23 cellular contexts compared by ENCODE assay signal in genomic region chr2:98665638-98666037, GRCh38. TPM values are rescaled to one million over a fixed set of nuclear protein-coding genes. Genes with fewer than 3 reads are reported as not detected.
DNase-seq lines count a peak whose midpoint lies in the region; ATAC-seq and TF ChIP-seq lines count a peak whose summit lies in the region.
"Had no signal": no experiment of that assay in that cellular context is flagged by ENCODE, and none has a peak within 500 bp of the region (broad histone marks: within the 10 kb centered on the region; RNA-seq: fewer than 3 reads in every experiment).

No MANE protein-coding gene starts in this region.

- no peak overlapping the region for H3K4me3 Mint-ChIP-seq in activated CD4-positive, alpha-beta T cell treated with anti-CD3 and anti-CD28 coated beads for 36 hours
- H3K4me3 Mint-ChIP-seq in CD4-positive, alpha-beta memory T cell: peak overlapping the region in 7 of 8 donors; percentile 34 to 62 (median 46)
- H3K4me3 Mint-ChIP-seq in activated CD8-positive, alpha-beta T cell treated with anti-CD3 and anti-CD28 coated beads, Interleukin-2, amount 10 ng/mL, durations not matched to agents 7 days and 5 days: no peak overlapping the region
- H3K4me3 Mint-ChIP-seq: IgD-negative memory B cell had no signal

- no peak for TF ChIP-seq CTCF in lower lobe of right lung (IDR thresholded peaks at IDR 0.05)

- H3K27ac Mint-ChIP-seq in activated CD4-positive, alpha-beta T cell treated with anti-CD3 and anti-CD28 coated beads for 36 hours: peak overlapping the region; percentile 99
- H3K27ac Mint-ChIP-seq in CD4-positive, alpha-beta memory T cell: peak overlapping the region; percentile 85 to 97 (median 91)
- peak overlapping the region; percentile 75 for H3K27ac Mint-ChIP-seq in activated CD8-positive, alpha-beta T cell treated with anti-CD3 and anti-CD28 coated beads, Interleukin-2, amount 10 ng/mL, durations not matched to agents 7 days and 5 days

- H3K36me3 ChIP-seq in CD4-positive, alpha-beta memory T cell (ENCODE audit: insufficient read depth, low read length): peaks cover 6% of the 10 kb centered on the region
- H3K36me3 ChIP-seq in lower lobe of right lung: peaks cover 8% of the 10 kb centered on the region
- H3K36me3 ChIP-seq: vagina had no signal

- H3K4me1 Mint-ChIP-seq in activated CD4-positive, alpha-beta T cell treated with anti-CD3 and anti-CD28 coated beads for 36 hours: peaks cover 66% of the 10 kb centered on the region
- H3K4me1 Mint-ChIP-seq in CD4-positive, alpha-beta memory T cell: peaks cover 48 to 87% (median 65%) of the 10 kb centered on the region in 4 donors
- H3K4me1 Mint-ChIP-seq in activated CD8-positive, alpha-beta T cell treated with anti-CD3 and anti-CD28 coated beads, Interleukin-2, amount 10 ng/mL, durations not matched to agents 7 days and 5 days (ENCODE audit: low read depth): peaks cover 58% of the 10 kb centered on the region

- H3K9me3 Mint-ChIP-seq in activated CD4-positive, alpha-beta T cell treated with anti-CD3 and anti-CD28 coated beads for 36 hours (ENCODE audit: low read depth): peaks cover 19% of the 10 kb centered on the region
- peaks cover 0 to 16% (median 9%) of the 10 kb centered on the region in 8 donors for H3K9me3 Mint-ChIP-seq in CD4-positive, alpha-beta memory T cell
- H3K9me3 Mint-ChIP-seq in activated CD8-positive, alpha-beta T cell treated with anti-CD3 and anti-CD28 coated beads, Interleukin-2, amount 10 ng/mL, durations not matched to agents 7 days and 5 days (ENCODE audit: insufficient read depth): peaks cover 20% of the 10 kb centered on the region

- H3K27me3 Mint-ChIP-seq in activated CD4-positive, alpha-beta T cell treated with anti-CD3 and anti-CD28 coated beads for 36 hours: no peaks in the 10 kb centered on the region
- no peaks in the 10 kb centered on the region for H3K27me3 Mint-ChIP-seq in CD4-positive, alpha-beta memory T cell
- H3K27me3 Mint-ChIP-seq in activated CD8-positive, alpha-beta T cell treated with anti-CD3 and anti-CD28 coated beads, Interleukin-2, amount 10 ng/mL, durations not matched to agents 7 days and 5 days (ENCODE audit: low read depth): no peaks in the 10 kb centered on the region
- H3K27me3 Mint-ChIP-seq: IgD-negative memory B cell had no signal

- intact Hi-C loops in activated CD4-positive, alpha-beta T cell treated with anti-CD3 and anti-CD28 coated beads for 36 hours (cut with DNase I, micrococcal nuclease): no loop called here
- intact Hi-C loops in CD4-positive, alpha-beta memory T cell (cut with micrococcal nuclease): loop anchor here (2.0 kb wide), 1 partner anchor 17 kb away; no protein-coding TSS in a partner anchor
- intact Hi-C loops in lower lobe of right lung (cut with DNase I): no loop called here

- no peaks in the 10 kb centered on the region for H3K27me3 ChIP-seq in CD4-positive, alpha-beta memory T cell (ENCODE audit: insufficient read depth, low read length)
- no peaks in the 10 kb centered on the region for H3K27me3 ChIP-seq in lower lobe of right lung (ENCODE audit: low read depth)
- H3K27me3 ChIP-seq: BLaER1, gastroesophageal sphincter, right atrium auricular region, vagina had no signal

- CTCF ChIA-PET in activated CD4-positive, alpha-beta T cell treated with anti-CD3 and anti-CD28 coated beads for 36 hours (lab: Charles Lee): no interaction called here
- CTCF ChIA-PET in CD4-positive, alpha-beta memory T cell (lab: Charles Lee; ENCODE audit: partially characterized antibody): no interaction called here
- CTCF ChIA-PET in activated CD8-positive, alpha-beta T cell treated with anti-CD3 and anti-CD28 coated beads, Interleukin-2, amount 10 ng/mL, durations not matched to agents 7 days and 5 days (lab: Charles Lee): no interaction called here

- ATAC-seq in activated CD4-positive, alpha-beta T cell treated with anti-CD3 and anti-CD28 coated beads for 36 hours: no peak
- ATAC-seq in activated CD8-positive, alpha-beta T cell treated with anti-CD3 and anti-CD28 coated beads, Interleukin-2, amount 10 ng/mL, durations not matched to agents 7 days and 5 days: no peak
- peak; percentile 52 to 60 for ATAC-seq in lower lobe of right lung
- ATAC-seq in GM21528 (IDR thresholded peaks at IDR 0.05; ENCODE audit: low FRiP score, unreplicated experiment): no peak
- no peak for ATAC-seq in GM19035 (IDR thresholded peaks at IDR 0.05; ENCODE audit: unreplicated experiment)
- ATAC-seq: esophagus mucosa, gastroesophageal sphincter had no signal

- no peak overlapping the region for H3K4me3 ChIP-seq in CD4-positive, alpha-beta memory T cell (ENCODE audit: low read length in 2 of 2)
- H3K4me3 ChIP-seq in lower lobe of right lung: no peak overlapping the region
- H3K4me3 ChIP-seq: BLaER1, gastroesophageal sphincter, lung, right atrium auricular region, vagina had no signal

- DNase-seq in activated CD4-positive, alpha-beta T cell treated with anti-CD3 and anti-CD28 coated beads for 36 hours: no peak
- no peak for DNase-seq in activated CD4-positive, alpha-beta T cell treated with anti-CD3 and anti-CD28 coated beads, Interleukin-2, amount 50 U/mL, for 4 hours
- no peak for DNase-seq in CD4-positive, alpha-beta memory T cell
- DNase-seq in activated CD8-positive, alpha-beta T cell treated with anti-CD3 and anti-CD28 coated beads, Interleukin-2, amount 10 ng/mL, durations not matched to agents 7 days and 5 days: no peak
- DNase-seq in lower lobe of right lung (no peak), NCI-H748 treated with DMSO at 0.1 percent for 48 hours (lab: John Stamatoyannopoulos, UW) (no peak)
- DNase-seq: activated gamma-delta T cell treated with Interleukin-2 at 50 U/mL for 16 hours; effector CD4-positive, alpha-beta T cell; GOT3; MM.1S; NCI-H2171 treated with DMSO at 0.1 percent for 48 hours; NCI-H526 treated with DMSO at 0.1 percent for 48 hours; SHP77; substantia nigra had no signal

- H3K4me1 ChIP-seq in CD4-positive, alpha-beta memory T cell (ENCODE audit: insufficient read depth, low read length): peaks cover 60% of the 10 kb centered on the region
- peaks cover 8% of the 10 kb centered on the region for H3K4me1 ChIP-seq in lower lobe of right lung
- H3K4me1 ChIP-seq: gastroesophageal sphincter, right atrium auricular region, vagina had no signal

- peaks cover 70% of the 10 kb centered on the region for H3K36me3 Mint-ChIP-seq in activated CD4-positive, alpha-beta T cell treated with anti-CD3 and anti-CD28 coated beads for 36 hours (ENCODE audit: low read depth)
- H3K36me3 Mint-ChIP-seq in CD4-positive, alpha-beta memory T cell: peaks cover 65 to 73% of the 10 kb centered on the region in 2 donors
- H3K36me3 Mint-ChIP-seq in activated CD8-positive, alpha-beta T cell treated with anti-CD3 and anti-CD28 coated beads, Interleukin-2, amount 10 ng/mL, durations not matched to agents 7 days and 5 days (ENCODE audit: low read depth): peaks cover 77% of the 10 kb centered on the region

- no peaks in the 10 kb centered on the region for H3K9me3 ChIP-seq in CD4-positive, alpha-beta memory T cell (ENCODE audit: control insufficient read depth in 1 of 2, low read length in 2 of 2)
- no peaks in the 10 kb centered on the region for H3K9me3 ChIP-seq in lower lobe of right lung
- H3K9me3 ChIP-seq: vagina had no signal

- peak overlapping the region; percentile 5 for H3K27ac ChIP-seq in CD4-positive, alpha-beta memory T cell (ENCODE audit: low read depth, low read length)
- no peak overlapping the region for H3K27ac ChIP-seq in lower lobe of right lung
- H3K27ac ChIP-seq: BLaER1, gastroesophageal sphincter, right atrium auricular region, vagina had no signal

- POLR2A ChIA-PET in activated CD4-positive, alpha-beta T cell treated with anti-CD3 and anti-CD28 coated beads for 36 hours (lab: Charles Lee): no interaction called here
- POLR2A ChIA-PET in CD4-positive, alpha-beta memory T cell (lab: Charles Lee; ENCODE audit: partially characterized antibody): interaction anchor here (0.6 to 1.0 kb wide), 2 partner anchors 66 to 67 kb away, joined by 3 read pairs; partner anchors contain the start of gene MGAT4A
- POLR2A ChIA-PET in activated CD8-positive, alpha-beta T cell treated with anti-CD3 and anti-CD28 coated beads, Interleukin-2, amount 10 ng/mL, durations not matched to agents 7 days and 5 days (lab: Charles Lee): no interaction called here

RNA-seq across cellular contexts. Expression of gene UNC50, which starts 57.2 kb away (rescaled TPM):
- 10 to 100 TPM; 21.1 to 31.4 TPM for total RNA-seq in activated CD4-positive, alpha-beta T cell treated with anti-CD3 and anti-CD28 coated beads for 36 hours
- total RNA-seq in CD4-positive, alpha-beta memory T cell: 10 to 100 TPM; 43.5 to 47.2 TPM
- 10 to 100 TPM; 41.8 to 48.8 TPM for polyA plus RNA-seq in CD4-positive, alpha-beta memory T cell
- total RNA-seq in activated CD8-positive, alpha-beta T cell treated with anti-CD3 and anti-CD28 coated beads, Interleukin-2, amount 10 ng/mL, durations not matched to agents 7 days and 5 days: 10 to 100 TPM; 25.5 to 26.1 TPM
- 53.7 TPM for total RNA-seq in lower lobe of right lung

RNA-seq across cellular contexts. Expression of gene COA5, which starts 57.3 kb away (rescaled TPM):
- total RNA-seq in activated CD4-positive, alpha-beta T cell treated with anti-CD3 and anti-CD28 coated beads for 36 hours: 10 to 100 TPM; 17.7 to 33.2 TPM
- total RNA-seq in CD4-positive, alpha-beta memory T cell: 10 to 100 TPM; 51.3 to 52.4 TPM
- 10 to 100 TPM; 32.4 to 40.8 TPM for polyA plus RNA-seq in CD4-positive, alpha-beta memory T cell
- 10 to 100 TPM; 18.8 to 21.8 TPM for total RNA-seq in activated CD8-positive, alpha-beta T cell treated with anti-CD3 and anti-CD28 coated beads, Interleukin-2, amount 10 ng/mL, durations not matched to agents 7 days and 5 days
- total RNA-seq in lower lobe of right lung: 31.2 TPM

Comparison
In these comparisons a context has a peak if more than half of its experiments do, and no peak if none do; other contexts are left out.
1. ATAC-seq: peak in lower lobe of right lung (2 of 2); none in activated CD4-positive, alpha-beta T cell treated with anti-CD3 and anti-CD28 coated beads for 36 hours (single experiment), activated CD8-positive, alpha-beta T cell treated with anti-CD3 and anti-CD28 coated beads, Interleukin-2, amount 10 ng/mL, durations not matched to agents 7 days and 5 days (single experiment), GM21528 (single experiment) and GM19035 (single experiment).
2. H3K4me3 Mint-ChIP-seq: peak in CD4-positive, alpha-beta memory T cell (7 of 8); none in activated CD4-positive, alpha-beta T cell treated with anti-CD3 and anti-CD28 coated beads for 36 hours (single experiment) and activated CD8-positive, alpha-beta T cell treated with anti-CD3 and anti-CD28 coated beads, Interleukin-2, amount 10 ng/mL, durations not matched to agents 7 days and 5 days (single experiment).
3. Peak in every context shown above with its lines, with median percentiles within 50 percentile points of each other: H3K27ac Mint-ChIP-seq.